Comparison of ENCODE assay signal across 1 cellular context in the genomic region with DNA sequence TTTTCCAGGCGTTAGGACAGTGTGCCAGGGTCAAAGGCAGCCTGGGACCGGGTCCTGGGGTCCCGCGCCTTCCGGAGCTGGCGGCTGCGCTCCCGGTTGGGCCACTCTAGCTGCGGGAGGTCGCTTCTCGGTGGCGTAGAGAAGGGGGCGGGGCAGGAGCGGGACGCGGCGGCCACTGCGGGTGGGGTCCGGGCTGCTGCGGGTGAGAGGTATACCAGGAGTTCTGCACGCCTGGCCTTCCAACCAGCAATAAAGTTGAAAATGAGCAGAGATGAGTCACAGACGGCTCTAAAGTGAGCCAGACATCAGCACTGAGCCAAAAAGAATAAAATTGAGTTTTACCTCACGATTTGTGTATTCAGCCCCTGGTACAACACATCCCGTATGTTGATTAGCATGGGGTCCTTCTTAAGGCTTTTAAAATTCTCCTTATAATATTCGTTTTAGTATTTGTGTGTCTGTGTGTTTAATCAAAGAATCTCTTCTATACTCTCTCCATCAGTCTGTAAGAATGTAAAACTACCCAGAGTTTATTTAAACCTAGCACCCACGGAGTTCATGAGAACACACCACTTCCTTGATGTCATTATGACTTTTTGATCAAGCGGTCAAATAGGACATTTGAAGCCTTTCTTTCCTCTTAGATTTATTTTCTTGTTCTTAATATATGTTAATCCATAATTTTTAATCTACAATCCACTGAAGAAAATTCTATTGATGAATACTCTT.
TF ChIP-seq lines count a peak whose summit lies in the region.

Gene C1GALT1C1L (minus strand): TSS at position 108 of the 729 bp plus-strand sequence. CDS start 107 bp downstream, at position 1.

TF ChIP-seq in HepG2, 621 proteins besides CTCF, POLR2A, EP300 and RAD21 (continued from another document and continues in another):
- TF ChIP-seq, protein P1, sequence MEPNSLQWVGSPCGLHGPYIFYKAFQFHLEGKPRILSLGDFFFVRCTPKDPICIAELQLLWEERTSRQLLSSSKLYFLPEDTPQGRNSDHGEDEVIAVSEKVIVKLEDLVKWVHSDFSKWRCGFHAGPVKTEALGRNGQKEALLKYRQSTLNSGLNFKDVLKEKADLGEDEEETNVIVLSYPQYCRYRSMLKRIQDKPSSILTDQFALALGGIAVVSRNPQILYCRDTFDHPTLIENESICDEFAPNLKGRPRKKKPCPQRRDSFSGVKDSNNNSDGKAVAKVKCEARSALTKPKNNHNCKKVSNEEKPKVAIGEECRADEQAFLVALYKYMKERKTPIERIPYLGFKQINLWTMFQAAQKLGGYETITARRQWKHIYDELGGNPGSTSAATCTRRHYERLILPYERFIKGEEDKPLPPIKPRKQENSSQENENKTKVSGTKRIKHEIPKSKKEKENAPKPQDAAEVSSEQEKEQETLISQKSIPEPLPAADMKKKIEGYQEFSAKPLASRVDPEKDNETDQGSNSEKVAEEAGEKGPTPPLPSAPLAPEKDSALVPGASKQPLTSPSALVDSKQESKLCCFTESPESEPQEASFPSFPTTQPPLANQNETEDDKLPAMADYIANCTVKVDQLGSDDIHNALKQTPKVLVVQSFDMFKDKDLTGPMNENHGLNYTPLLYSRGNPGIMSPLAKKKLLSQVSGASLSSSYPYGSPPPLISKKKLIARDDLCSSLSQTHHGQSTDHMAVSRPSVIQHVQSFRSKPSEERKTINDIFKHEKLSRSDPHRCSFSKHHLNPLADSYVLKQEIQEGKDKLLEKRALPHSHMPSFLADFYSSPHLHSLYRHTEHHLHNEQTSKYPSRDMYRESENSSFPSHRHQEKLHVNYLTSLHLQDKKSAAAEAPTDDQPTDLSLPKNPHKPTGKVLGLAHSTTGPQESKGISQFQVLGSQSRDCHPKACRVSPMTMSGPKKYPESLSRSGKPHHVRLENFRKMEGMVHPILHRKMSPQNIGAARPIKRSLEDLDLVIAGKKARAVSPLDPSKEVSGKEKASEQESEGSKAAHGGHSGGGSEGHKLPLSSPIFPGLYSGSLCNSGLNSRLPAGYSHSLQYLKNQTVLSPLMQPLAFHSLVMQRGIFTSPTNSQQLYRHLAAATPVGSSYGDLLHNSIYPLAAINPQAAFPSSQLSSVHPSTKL (CRISPR knock-in tag; IDR thresholded peaks at IDR 0.05) = peak; percentile 59
- TF ChIP-seq ZNF652 (CRISPR knock-in tag; IDR thresholded peaks at IDR 0.05; ENCODE audit: borderline replicate concordance, low read depth) (no peak), ZNF850 (CRISPR knock-in tag; conservative IDR thresholded peaks at IDR 0.05) (no peak), THAP9 (CRISPR knock-in tag; IDR thresholded peaks at IDR 0.05; ENCODE audit: borderline replicate concordance) (peak; percentile 66; the same call in 1 of the 2 replicates), ZNF496 (CRISPR knock-in tag; IDR thresholded peaks at IDR 0.05; ENCODE audit: insufficient replicate concordance) (no peak), RFXAP (CRISPR knock-in tag; IDR thresholded peaks at IDR 0.05; ENCODE audit: borderline replicate concordance) (no peak), RFX1 (IDR thresholded peaks at IDR 0.05) (no peak), RXRB (CRISPR knock-in tag; IDR thresholded peaks at IDR 0.05; ENCODE audit: borderline replicate concordance) (peak; percentile 49; the same call in 1 of the 2 replicates), NPAS2 (CRISPR knock-in tag; IDR thresholded peaks at IDR 0.05; ENCODE audit: borderline replicate concordance) (no peak), NR0B2 (CRISPR knock-in tag; IDR thresholded peaks at IDR 0.05) (no peak), SPEN (CRISPR knock-in tag; IDR thresholded peaks at IDR 0.05; ENCODE audit: low read depth) (peak; percentile 51), KDM4B (CRISPR knock-in tag; IDR thresholded peaks at IDR 0.05) (peak; percentile 21; the same call in 1 of the 2 replicates), KLF11 (CRISPR knock-in tag; IDR thresholded peaks at IDR 0.05) (no peak), MAFG (CRISPR knock-in tag; IDR thresholded peaks at IDR 0.05) (no peak), MATR3 (CRISPR knock-in tag; IDR thresholded peaks at IDR 0.05) (no peak), ZNF343 (CRISPR knock-in tag; IDR thresholded peaks at IDR 0.05) (0 out of 2 replicates have a peak, but pooled peaks have one; percentile 42), ELK4 (CRISPR knock-in tag; IDR thresholded peaks at IDR 0.05; ENCODE audit: borderline replicate concordance) (no peak), SUZ12 (IDR thresholded peaks at IDR 0.05; ENCODE audit: low read depth, low read length) (no peak), FLYWCH1 (CRISPR knock-in tag; IDR thresholded peaks at IDR 0.05) (no peak), ZNF383 (CRISPR knock-in tag; IDR thresholded peaks at IDR 0.05; ENCODE audit: borderline replicate concordance) (no peak)
- TF ChIP-seq, protein P2, sequence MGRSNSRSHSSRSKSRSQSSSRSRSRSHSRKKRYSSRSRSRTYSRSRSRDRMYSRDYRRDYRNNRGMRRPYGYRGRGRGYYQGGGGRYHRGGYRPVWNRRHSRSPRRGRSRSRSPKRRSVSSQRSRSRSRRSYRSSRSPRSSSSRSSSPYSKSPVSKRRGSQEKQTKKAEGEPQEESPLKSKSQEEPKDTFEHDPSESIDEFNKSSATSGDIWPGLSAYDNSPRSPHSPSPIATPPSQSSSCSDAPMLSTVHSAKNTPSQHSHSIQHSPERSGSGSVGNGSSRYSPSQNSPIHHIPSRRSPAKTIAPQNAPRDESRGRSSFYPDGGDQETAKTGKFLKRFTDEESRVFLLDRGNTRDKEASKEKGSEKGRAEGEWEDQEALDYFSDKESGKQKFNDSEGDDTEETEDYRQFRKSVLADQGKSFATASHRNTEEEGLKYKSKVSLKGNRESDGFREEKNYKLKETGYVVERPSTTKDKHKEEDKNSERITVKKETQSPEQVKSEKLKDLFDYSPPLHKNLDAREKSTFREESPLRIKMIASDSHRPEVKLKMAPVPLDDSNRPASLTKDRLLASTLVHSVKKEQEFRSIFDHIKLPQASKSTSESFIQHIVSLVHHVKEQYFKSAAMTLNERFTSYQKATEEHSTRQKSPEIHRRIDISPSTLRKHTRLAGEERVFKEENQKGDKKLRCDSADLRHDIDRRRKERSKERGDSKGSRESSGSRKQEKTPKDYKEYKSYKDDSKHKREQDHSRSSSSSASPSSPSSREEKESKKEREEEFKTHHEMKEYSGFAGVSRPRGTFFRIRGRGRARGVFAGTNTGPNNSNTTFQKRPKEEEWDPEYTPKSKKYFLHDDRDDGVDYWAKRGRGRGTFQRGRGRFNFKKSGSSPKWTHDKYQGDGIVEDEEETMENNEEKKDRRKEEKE (IDR thresholded peaks at IDR 0.05) = no peak
- TF ChIP-seq, protein P3, sequence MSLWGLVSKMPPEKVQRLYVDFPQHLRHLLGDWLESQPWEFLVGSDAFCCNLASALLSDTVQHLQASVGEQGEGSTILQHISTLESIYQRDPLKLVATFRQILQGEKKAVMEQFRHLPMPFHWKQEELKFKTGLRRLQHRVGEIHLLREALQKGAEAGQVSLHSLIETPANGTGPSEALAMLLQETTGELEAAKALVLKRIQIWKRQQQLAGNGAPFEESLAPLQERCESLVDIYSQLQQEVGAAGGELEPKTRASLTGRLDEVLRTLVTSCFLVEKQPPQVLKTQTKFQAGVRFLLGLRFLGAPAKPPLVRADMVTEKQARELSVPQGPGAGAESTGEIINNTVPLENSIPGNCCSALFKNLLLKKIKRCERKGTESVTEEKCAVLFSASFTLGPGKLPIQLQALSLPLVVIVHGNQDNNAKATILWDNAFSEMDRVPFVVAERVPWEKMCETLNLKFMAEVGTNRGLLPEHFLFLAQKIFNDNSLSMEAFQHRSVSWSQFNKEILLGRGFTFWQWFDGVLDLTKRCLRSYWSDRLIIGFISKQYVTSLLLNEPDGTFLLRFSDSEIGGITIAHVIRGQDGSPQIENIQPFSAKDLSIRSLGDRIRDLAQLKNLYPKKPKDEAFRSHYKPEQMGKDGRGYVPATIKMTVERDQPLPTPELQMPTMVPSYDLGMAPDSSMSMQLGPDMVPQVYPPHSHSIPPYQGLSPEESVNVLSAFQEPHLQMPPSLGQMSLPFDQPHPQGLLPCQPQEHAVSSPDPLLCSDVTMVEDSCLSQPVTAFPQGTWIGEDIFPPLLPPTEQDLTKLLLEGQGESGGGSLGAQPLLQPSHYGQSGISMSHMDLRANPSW (CRISPR knock-in tag; IDR thresholded peaks at IDR 0.05; ENCODE audit: borderline replicate concordance) = no peak
- TF ChIP-seq, protein P4, sequence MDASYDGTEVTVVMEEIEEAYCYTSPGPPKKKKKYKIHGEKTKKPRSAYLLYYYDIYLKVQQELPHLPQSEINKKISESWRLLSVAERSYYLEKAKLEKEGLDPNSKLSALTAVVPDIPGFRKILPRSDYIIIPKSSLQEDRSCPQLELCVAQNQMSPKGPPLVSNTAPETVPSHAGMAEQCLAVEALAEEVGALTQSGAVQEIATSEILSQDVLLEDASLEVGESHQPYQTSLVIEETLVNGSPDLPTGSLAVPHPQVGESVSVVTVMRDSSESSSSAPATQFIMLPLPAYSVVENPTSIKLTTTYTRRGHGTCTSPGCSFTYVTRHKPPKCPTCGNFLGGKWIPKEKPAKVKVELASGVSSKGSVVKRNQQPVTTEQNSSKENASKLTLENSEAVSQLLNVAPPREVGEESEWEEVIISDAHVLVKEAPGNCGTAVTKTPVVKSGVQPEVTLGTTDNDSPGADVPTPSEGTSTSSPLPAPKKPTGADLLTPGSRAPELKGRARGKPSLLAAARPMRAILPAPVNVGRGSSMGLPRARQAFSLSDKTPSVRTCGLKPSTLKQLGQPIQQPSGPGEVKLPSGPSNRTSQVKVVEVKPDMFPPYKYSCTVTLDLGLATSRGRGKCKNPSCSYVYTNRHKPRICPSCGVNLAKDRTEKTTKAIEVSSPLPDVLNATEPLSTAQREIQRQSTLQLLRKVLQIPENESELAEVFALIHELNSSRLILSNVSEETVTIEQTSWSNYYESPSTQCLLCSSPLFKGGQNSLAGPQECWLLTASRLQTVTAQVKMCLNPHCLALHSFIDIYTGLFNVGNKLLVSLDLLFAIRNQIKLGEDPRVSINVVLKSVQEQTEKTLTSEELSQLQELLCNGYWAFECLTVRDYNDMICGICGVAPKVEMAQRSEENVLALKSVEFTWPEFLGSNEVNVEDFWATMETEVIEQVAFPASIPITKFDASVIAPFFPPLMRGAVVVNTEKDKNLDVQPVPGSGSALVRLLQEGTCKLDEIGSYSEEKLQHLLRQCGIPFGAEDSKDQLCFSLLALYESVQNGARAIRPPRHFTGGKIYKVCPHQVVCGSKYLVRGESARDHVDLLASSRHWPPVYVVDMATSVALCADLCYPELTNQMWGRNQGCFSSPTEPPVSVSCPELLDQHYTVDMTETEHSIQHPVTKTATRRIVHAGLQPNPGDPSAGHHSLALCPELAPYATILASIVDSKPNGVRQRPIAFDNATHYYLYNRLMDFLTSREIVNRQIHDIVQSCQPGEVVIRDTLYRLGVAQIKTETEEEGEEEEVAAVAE (CRISPR knock-in tag; IDR thresholded peaks at IDR 0.05; ENCODE audit: borderline replicate concordance) = no peak
